Comparison of ENCODE assay signal across 8 cellular contexts in the genomic region with DNA sequence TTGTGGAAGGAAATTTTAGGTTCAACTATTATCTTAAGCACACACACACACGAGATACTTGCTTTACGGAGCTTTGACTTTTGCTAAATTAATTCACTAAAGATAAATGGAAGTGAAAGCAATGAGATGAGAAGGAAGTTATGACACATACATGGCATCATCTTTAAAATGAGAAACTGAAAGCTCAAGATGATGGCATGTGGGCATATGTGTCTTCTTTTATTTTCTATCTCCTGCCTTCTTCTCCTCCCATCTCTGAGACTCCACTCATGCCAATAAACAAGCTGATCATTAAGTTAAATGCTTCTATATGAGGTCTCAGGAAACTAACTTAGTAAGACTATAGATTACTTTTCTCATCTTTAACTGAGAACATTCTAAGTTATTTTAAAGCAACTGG.
DNase-seq lines count a peak whose midpoint lies in the region; ATAC-seq and TF ChIP-seq lines count a peak whose summit lies in the region.

No MANE protein-coding gene starts in this region.

- H3K4me3 ChIP-seq in mucosa of descending colon: no peak overlapping the region

- no peaks in the 10 kb centered on the region for H3K36me3 ChIP-seq in mucosa of descending colon (ENCODE audit: low read depth)

- no peaks in the 10 kb centered on the region for H3K9me3 ChIP-seq in mucosa of descending colon

- H3K4me1 ChIP-seq in mucosa of descending colon (ENCODE audit: low read depth): peaks cover 1% of the 10 kb centered on the region

- DNase-seq in RPMI7951 (ENCODE audit: low read depth) (peak; percentile 33), mucosa of descending colon (no peak), NCI-H128 (lab: John Stamatoyannopoulos, UW; ENCODE audit: unreplicated experiment) (no peak), SKM-1 treated with dmso at 0.1 percent for 144 hours (lab: John Stamatoyannopoulos, UW; ENCODE audit: unreplicated experiment) (no peak), posterior vena cava (ENCODE audit: low spot score) (no peak), medulla oblongata (ENCODE audit: extremely low spot score) (no peak)

- intact Hi-C loops in mucosa of descending colon (cut with DNase I, micrococcal nuclease): no loop called here
- intact Hi-C loops in posterior vena cava (cut with DNase I): no loop called here

- ATAC-seq in GM18520 (IDR thresholded peaks at IDR 0.05; ENCODE audit: unreplicated experiment) (peak; percentile 88), HG02642 (IDR thresholded peaks at IDR 0.05; ENCODE audit: poor library complexity, unreplicated experiment) (peak; percentile 72), mucosa of descending colon (peak; percentile 62)

- no peak for TF ChIP-seq CTCF in mucosa of descending colon (IDR thresholded peaks at IDR 0.05)
